ENCODE assay signal across 20 cellular contexts in the genomic region with DNA sequence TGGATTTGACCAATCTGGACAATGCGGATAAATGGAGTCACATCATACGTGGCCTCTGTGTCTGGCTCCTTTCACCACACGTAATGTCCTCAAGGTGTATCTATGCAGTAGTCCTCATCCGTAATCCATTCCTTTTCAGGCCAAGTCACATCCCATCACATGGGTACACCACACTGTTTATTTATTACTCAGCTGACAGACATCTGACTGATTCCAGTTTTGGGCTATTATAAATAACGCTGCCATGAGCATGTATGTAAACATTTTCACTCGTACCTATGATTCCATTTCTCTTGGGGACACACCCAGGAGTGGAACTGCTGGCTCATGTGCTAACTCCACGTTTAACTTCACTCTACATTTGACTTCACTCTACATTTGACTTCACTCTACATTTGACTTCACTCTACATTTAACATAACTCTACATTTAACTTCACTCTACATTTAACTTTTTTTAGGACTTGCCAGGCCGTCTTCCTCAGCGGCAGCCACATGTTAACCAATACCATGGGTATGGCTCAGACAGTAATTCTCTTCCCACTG. TPM values are rescaled to one million over a fixed set of nuclear protein-coding genes. Genes with fewer than 3 reads are reported as not detected.
"Had no signal": no experiment of that assay in that cellular context is flagged by ENCODE, and none has a peak within 500 bp of the region (broad histone marks: within the 10 kb centered on the region; RNA-seq: fewer than 3 reads in every experiment).

No MANE protein-coding gene starts in this region.

- H3K9me3 ChIP-seq: lower lobe of right lung, suprapubic skin, transverse colon had no signal

- H3K27me3 ChIP-seq: transverse colon had no signal

- DNase-seq: activated B cell treated with CpG ODN at 0.5 μM for 24 hours; activated CD4-positive, alpha-beta memory T cell treated with anti-CD3 and anti-CD28 coated beads for 36 hours; activated CD4-positive, alpha-beta T cell treated with anti-CD3 and anti-CD28 coated beads for 4 hours; activated gamma-delta T cell treated with Interleukin-2 at 50 U/mL for 16 hours; activated naive CD8-positive, alpha-beta T cell treated with anti-CD3 and anti-CD28 coated beads for 36 hours; activated T-cell treated with anti-CD3 and anti-CD28 coated beads for 4 hours; amygdala; caudate nucleus; endodermal cell; foreskin melanocyte; hypothalamus; islet precursor cell; retina; stimulated activated CD4-positive, alpha-beta T cell treated with anti-CD3 and anti-CD28 coated beads, Interleukin-12 subunit alpha, Interleukin-12 subunit beta, amount 100 ng/mL, for 4 hours; stimulated activated CD4-positive, alpha-beta T cell treated with anti-CD3 and anti-CD28 coated beads, Interleukin-2, amount 100 ng/mL, for 24 hours; transverse colon had no signal

- H3K4me1 ChIP-seq: suprapubic skin, transverse colon had no signal

- H3K27ac ChIP-seq: lower lobe of right lung, suprapubic skin, transverse colon had no signal

- ATAC-seq: lower lobe of right lung; natural killer cell treated with Interleukin-12 subunit alpha and Interleukin-12 subunit beta and Interleukin-15 and Interleukin-18, amount 100 ng/mL, for 72 hours had no signal

- H3K36me3 ChIP-seq: lower lobe of right lung, suprapubic skin, transverse colon had no signal

- H3K4me3 ChIP-seq: lower lobe of right lung, suprapubic skin, transverse colon had no signal

RNA-seq across cellular contexts. Expression of a gene that starts 52.1 kb away (rescaled TPM):
- total RNA-seq: activated CD4-positive, alpha-beta memory T cell treated with anti-CD3 and anti-CD28 coated beads for 36 hours; activated naive CD8-positive, alpha-beta T cell treated with anti-CD3 and anti-CD28 coated beads for 36 hours; activated T-helper 1 cell treated with anti-CD3 and anti-CD28 coated beads, Interleukin-12 subunit alpha, Interleukin-12 subunit beta, Interleukin-2, Interleukin-4 antibody, amounts not matched to agents 30 ng/mL and 10 ng/mL and 1 ng/mL, durations not matched to agents 14 hours and 24 hours and 36 hours had no signal
